ENCODE assay signal across 15 cellular contexts in genomic region chr9:131056781-131057506, GRCh38. TPM values are rescaled to one million over a fixed set of nuclear protein-coding genes. Genes with fewer than 3 reads are reported as not detected.
"Had no signal": no experiment of that assay in that cellular context is flagged by ENCODE, and none has a peak within 500 bp of the region (broad histone marks: within the 10 kb centered on the region; RNA-seq: fewer than 3 reads in every experiment).

No MANE protein-coding gene starts in this region.

- H3K27me3 Mint-ChIP-seq: effector memory CD8-positive, alpha-beta T cell; stimulated activated naive CD8-positive, alpha-beta T cell treated with anti-CD3 and anti-CD28 coated beads, Interleukin-15, Interleukin-2, amounts not matched to agents 100 ng/mL and 50 ng/mL, for 24 hours had no signal

- H3K36me3 ChIP-seq: esophagus squamous epithelium, neutrophil, thoracic aorta, transverse colon, upper lobe of right lung, uterus had no signal

- H3K27ac ChIP-seq: coronary artery, esophagus squamous epithelium, neutrophil, psoas muscle, skin epidermis, thoracic aorta, transverse colon, upper lobe of right lung, uterus had no signal

- H3K36me3 Mint-ChIP-seq: immature natural killer cell; mesothelial cell of epicardium; natural killer cell; stimulated activated naive B cell treated with anti-CD40 and anti-IgM and Interleukin-4, amounts not matched to agents 10 μg/mL and 1 μg/mL and 100 μg/mL, for 72 hours had no signal

- H3K4me3 ChIP-seq: coronary artery, esophagus squamous epithelium, psoas muscle, skin epidermis, thoracic aorta, transverse colon, upper lobe of right lung, uterus had no signal

- H3K27ac Mint-ChIP-seq: effector memory CD8-positive, alpha-beta T cell; immature natural killer cell; mesothelial cell of epicardium; natural killer cell; stimulated activated naive B cell treated with anti-CD40 and anti-IgM and Interleukin-4, amounts not matched to agents 10 μg/mL and 1 μg/mL and 100 μg/mL, for 72 hours; stimulated activated naive CD8-positive, alpha-beta T cell treated with anti-CD3 and anti-CD28 coated beads, Interleukin-15, Interleukin-2, amounts not matched to agents 100 ng/mL and 50 ng/mL, for 24 hours had no signal

- H3K4me1 Mint-ChIP-seq: immature natural killer cell; mesothelial cell of epicardium; natural killer cell; stimulated activated naive B cell treated with anti-CD40 and anti-IgM and Interleukin-4, amounts not matched to agents 10 μg/mL and 1 μg/mL and 100 μg/mL, for 72 hours had no signal

- H3K9me3 ChIP-seq: esophagus squamous epithelium, neutrophil, psoas muscle, thoracic aorta, transverse colon, upper lobe of right lung, uterus had no signal

- H3K27me3 ChIP-seq: neutrophil, upper lobe of right lung, uterus had no signal

- H3K4me3 Mint-ChIP-seq: effector memory CD8-positive, alpha-beta T cell; immature natural killer cell; mesothelial cell of epicardium; natural killer cell; stimulated activated naive B cell treated with anti-CD40 and anti-IgM and Interleukin-4, amounts not matched to agents 10 μg/mL and 1 μg/mL and 100 μg/mL, for 72 hours; stimulated activated naive CD8-positive, alpha-beta T cell treated with anti-CD3 and anti-CD28 coated beads, Interleukin-15, Interleukin-2, amounts not matched to agents 100 ng/mL and 50 ng/mL, for 24 hours had no signal

- H3K9me3 Mint-ChIP-seq: effector memory CD8-positive, alpha-beta T cell; immature natural killer cell; mesothelial cell of epicardium; natural killer cell; stimulated activated naive B cell treated with anti-CD40 and anti-IgM and Interleukin-4, amounts not matched to agents 10 μg/mL and 1 μg/mL and 100 μg/mL, for 72 hours; stimulated activated naive CD8-positive, alpha-beta T cell treated with anti-CD3 and anti-CD28 coated beads, Interleukin-15, Interleukin-2, amounts not matched to agents 100 ng/mL and 50 ng/mL, for 24 hours had no signal

- H3K4me1 ChIP-seq: esophagus squamous epithelium, psoas muscle, transverse colon, upper lobe of right lung, uterus had no signal

- DNase-seq: esophagus squamous epithelium had no signal

RNA-seq across cellular contexts. Expression of gene AIF1L, which starts 39.4 kb away (rescaled TPM):
- total RNA-seq: natural killer cell had no signal
- polyA plus RNA-seq: immature natural killer cell had no signal

RNA-seq across cellular contexts. Expression of gene LAMC3, which starts 48.0 kb away (rescaled TPM):
- total RNA-seq: natural killer cell had no signal
- polyA plus RNA-seq: immature natural killer cell had no signal
